Comparison of ENCODE assay signal across 1 cellular context in genomic region chr1:12147116-12147753, GRCh38.
TF ChIP-seq lines count a peak whose summit lies in the region.

No MANE protein-coding gene starts in this region.

TF ChIP-seq in H1, 55 proteins besides CTCF, POLR2A, EP300 and RAD21 (continued from another document):
- TF ChIP-seq, protein P1, sequence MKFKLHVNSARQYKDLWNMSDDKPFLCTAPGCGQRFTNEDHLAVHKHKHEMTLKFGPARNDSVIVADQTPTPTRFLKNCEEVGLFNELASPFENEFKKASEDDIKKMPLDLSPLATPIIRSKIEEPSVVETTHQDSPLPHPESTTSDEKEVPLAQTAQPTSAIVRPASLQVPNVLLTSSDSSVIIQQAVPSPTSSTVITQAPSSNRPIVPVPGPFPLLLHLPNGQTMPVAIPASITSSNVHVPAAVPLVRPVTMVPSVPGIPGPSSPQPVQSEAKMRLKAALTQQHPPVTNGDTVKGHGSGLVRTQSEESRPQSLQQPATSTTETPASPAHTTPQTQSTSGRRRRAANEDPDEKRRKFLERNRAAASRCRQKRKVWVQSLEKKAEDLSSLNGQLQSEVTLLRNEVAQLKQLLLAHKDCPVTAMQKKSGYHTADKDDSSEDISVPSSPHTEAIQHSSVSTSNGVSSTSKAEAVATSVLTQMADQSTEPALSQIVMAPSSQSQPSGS (IDR thresholded peaks at IDR 0.05; ENCODE audit: low read length) = no peak
- no peak for TF ChIP-seq KDM1A (IDR thresholded peaks at IDR 0.05; ENCODE audit: borderline replicate concordance, low read length)
- TF ChIP-seq E2F6 (IDR thresholded peaks at IDR 0.05) = no peak
- TF ChIP-seq, protein P2, sequence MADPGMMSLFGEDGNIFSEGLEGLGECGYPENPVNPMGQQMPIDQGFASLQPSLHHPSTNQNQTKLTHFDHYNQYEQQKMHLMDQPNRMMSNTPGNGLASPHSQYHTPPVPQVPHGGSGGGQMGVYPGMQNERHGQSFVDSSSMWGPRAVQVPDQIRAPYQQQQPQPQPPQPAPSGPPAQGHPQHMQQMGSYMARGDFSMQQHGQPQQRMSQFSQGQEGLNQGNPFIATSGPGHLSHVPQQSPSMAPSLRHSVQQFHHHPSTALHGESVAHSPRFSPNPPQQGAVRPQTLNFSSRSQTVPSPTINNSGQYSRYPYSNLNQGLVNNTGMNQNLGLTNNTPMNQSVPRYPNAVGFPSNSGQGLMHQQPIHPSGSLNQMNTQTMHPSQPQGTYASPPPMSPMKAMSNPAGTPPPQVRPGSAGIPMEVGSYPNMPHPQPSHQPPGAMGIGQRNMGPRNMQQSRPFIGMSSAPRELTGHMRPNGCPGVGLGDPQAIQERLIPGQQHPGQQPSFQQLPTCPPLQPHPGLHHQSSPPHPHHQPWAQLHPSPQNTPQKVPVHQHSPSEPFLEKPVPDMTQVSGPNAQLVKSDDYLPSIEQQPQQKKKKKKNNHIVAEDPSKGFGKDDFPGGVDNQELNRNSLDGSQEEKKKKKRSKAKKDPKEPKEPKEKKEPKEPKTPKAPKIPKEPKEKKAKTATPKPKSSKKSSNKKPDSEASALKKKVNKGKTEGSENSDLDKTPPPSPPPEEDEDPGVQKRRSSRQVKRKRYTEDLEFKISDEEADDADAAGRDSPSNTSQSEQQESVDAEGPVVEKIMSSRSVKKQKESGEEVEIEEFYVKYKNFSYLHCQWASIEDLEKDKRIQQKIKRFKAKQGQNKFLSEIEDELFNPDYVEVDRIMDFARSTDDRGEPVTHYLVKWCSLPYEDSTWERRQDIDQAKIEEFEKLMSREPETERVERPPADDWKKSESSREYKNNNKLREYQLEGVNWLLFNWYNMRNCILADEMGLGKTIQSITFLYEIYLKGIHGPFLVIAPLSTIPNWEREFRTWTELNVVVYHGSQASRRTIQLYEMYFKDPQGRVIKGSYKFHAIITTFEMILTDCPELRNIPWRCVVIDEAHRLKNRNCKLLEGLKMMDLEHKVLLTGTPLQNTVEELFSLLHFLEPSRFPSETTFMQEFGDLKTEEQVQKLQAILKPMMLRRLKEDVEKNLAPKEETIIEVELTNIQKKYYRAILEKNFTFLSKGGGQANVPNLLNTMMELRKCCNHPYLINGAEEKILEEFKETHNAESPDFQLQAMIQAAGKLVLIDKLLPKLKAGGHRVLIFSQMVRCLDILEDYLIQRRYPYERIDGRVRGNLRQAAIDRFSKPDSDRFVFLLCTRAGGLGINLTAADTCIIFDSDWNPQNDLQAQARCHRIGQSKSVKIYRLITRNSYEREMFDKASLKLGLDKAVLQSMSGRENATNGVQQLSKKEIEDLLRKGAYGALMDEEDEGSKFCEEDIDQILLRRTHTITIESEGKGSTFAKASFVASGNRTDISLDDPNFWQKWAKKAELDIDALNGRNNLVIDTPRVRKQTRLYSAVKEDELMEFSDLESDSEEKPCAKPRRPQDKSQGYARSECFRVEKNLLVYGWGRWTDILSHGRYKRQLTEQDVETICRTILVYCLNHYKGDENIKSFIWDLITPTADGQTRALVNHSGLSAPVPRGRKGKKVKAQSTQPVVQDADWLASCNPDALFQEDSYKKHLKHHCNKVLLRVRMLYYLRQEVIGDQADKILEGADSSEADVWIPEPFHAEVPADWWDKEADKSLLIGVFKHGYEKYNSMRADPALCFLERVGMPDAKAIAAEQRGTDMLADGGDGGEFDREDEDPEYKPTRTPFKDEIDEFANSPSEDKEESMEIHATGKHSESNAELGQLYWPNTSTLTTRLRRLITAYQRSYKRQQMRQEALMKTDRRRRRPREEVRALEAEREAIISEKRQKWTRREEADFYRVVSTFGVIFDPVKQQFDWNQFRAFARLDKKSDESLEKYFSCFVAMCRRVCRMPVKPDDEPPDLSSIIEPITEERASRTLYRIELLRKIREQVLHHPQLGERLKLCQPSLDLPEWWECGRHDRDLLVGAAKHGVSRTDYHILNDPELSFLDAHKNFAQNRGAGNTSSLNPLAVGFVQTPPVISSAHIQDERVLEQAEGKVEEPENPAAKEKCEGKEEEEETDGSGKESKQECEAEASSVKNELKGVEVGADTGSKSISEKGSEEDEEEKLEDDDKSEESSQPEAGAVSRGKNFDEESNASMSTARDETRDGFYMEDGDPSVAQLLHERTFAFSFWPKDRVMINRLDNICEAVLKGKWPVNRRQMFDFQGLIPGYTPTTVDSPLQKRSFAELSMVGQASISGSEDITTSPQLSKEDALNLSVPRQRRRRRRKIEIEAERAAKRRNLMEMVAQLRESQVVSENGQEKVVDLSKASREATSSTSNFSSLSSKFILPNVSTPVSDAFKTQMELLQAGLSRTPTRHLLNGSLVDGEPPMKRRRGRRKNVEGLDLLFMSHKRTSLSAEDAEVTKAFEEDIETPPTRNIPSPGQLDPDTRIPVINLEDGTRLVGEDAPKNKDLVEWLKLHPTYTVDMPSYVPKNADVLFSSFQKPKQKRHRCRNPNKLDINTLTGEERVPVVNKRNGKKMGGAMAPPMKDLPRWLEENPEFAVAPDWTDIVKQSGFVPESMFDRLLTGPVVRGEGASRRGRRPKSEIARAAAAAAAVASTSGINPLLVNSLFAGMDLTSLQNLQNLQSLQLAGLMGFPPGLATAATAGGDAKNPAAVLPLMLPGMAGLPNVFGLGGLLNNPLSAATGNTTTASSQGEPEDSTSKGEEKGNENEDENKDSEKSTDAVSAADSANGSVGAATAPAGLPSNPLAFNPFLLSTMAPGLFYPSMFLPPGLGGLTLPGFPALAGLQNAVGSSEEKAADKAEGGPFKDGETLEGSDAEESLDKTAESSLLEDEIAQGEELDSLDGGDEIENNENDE (IDR thresholded peaks at IDR 0.05; ENCODE audit: insufficient replicate concordance, low read length) = no peak
- TF ChIP-seq BRCA1 (IDR thresholded peaks at IDR 0.05; ENCODE audit: low read depth, low read length) = no peak
- TF ChIP-seq SIX5 (IDR thresholded peaks at IDR 0.05; ENCODE audit: low read depth, low read length) = no peak
